In genomic region chr2:46225730-46226129, GRCh38 we compare ENCODE assay signal across 15 cellular contexts.
DNase-seq lines count a peak whose midpoint lies in the region; ATAC-seq, FAIRE-seq and TF ChIP-seq lines count a peak whose summit lies in the region.
"Had no signal": no experiment of that assay in that cellular context is flagged by ENCODE, and none has a peak within 500 bp of the region (broad histone marks: within the 10 kb centered on the region; RNA-seq: fewer than 3 reads in every experiment).

No MANE protein-coding gene starts in this region.

- no peak overlapping the region for H3K27ac ChIP-seq in HepG2 (ENCODE audit: extremely low read length, insufficient read depth, low read length)
- peak overlapping the region; percentile 54 for H3K27ac ChIP-seq in smooth muscle cell (ENCODE audit: low read depth)
- H3K27ac ChIP-seq: BLaER1, SK-N-MC had no signal

- no peaks in the 10 kb centered on the region for H3K9me3 Mint-ChIP-seq in HFFc6
- H3K9me3 Mint-ChIP-seq in activated T-cell treated with anti-CD3 and anti-CD28 coated beads, Interleukin-2, amount 50 U/mL, for 24 hours, result no peaks in the 10 kb centered on the region

- H3K9ac ChIP-seq in HepG2 (ENCODE audit: insufficient read depth, low read depth, low read length) (no peak overlapping the region), smooth muscle cell (ENCODE audit: low read depth) (no peak overlapping the region)
- H3K9ac ChIP-seq: BLaER1 had no signal

- H3K36me3 Mint-ChIP-seq in HFFc6 (ENCODE audit: low read depth), result peaks cover 9% of the 10 kb centered on the region; the same call in 1 of the 2 replicates
- H3K36me3 Mint-ChIP-seq in activated T-cell treated with anti-CD3 and anti-CD28 coated beads, Interleukin-2, amount 50 U/mL, for 24 hours (ENCODE audit: low read depth), result no peaks in the 10 kb centered on the region

- H3K4me2 ChIP-seq in HepG2 (ENCODE audit: low read depth, low read length) (no peak overlapping the region), smooth muscle cell (no peak overlapping the region)
- H3K4me2 ChIP-seq: BLaER1 had no signal

- in situ Hi-C loops in HepG2 (cut with HindIII; ENCODE audit: extremely low pct_ligation_motif_present, low pct_unique_long_range_greater_than_20kb), result no loop called here

- TF ChIP-seq EP300 in HepG2 (IDR thresholded peaks at IDR 0.05; ENCODE audit: low read depth in 2 of 2, low read length in 2 of 2), result no peak
- no peak for TF ChIP-seq EP300 in HepG2 (CRISPR knock-in tag; IDR thresholded peaks at IDR 0.05; ENCODE audit: borderline replicate concordance)

- H3K36me3 ChIP-seq in HepG2 (replicated peaks in 1 of 2; ENCODE audit: control insufficient read depth in 1 of 2, insufficient read depth in 2 of 2, low read length in 2 of 2) (no peaks in the 10 kb centered on the region), smooth muscle cell (ENCODE audit: low read depth) (no peaks in the 10 kb centered on the region)
- H3K36me3 ChIP-seq: BLaER1 had no signal

- H3K4me1 ChIP-seq in HepG2 (ENCODE audit: insufficient read depth, low read length), result peaks cover 47% of the 10 kb centered on the region
- peaks cover 4% of the 10 kb centered on the region for H3K4me1 ChIP-seq in smooth muscle cell (ENCODE audit: low read depth)

- H3F3A ChIP-seq in smooth muscle cell (ENCODE audit: low read depth), result no peaks in the 10 kb centered on the region

- H3K79me2 ChIP-seq in HepG2 (ENCODE audit: insufficient read depth, low read length) (no peaks in the 10 kb centered on the region), smooth muscle cell (ENCODE audit: low read depth) (no peaks in the 10 kb centered on the region)

- DNase-seq in HFFc6, result no peak
- DNase-seq in dermis blood vessel endothelial cell, result peak; percentile 62
- DNase-seq in HepG2 (ENCODE audit: low spot score), result peak; percentile 23
- no peak for DNase-seq in smooth muscle cell (lab: John Stamatoyannopoulos, UW; ENCODE audit: unreplicated experiment)
- no peak for DNase-seq in activated T-cell treated with anti-CD3 and anti-CD28 coated beads, Interleukin-2, amount 50 U/mL, for 24 hours
- no peak for DNase-seq in NCI-H2081 treated with DMSO at 0.1 percent for 48 hours (lab: John Stamatoyannopoulos, UW)
- DNase-seq in NK-92 treated with Interleukin-12 subunit alpha and Interleukin-12 subunit beta, amount 100 ng/mL, for 24 hours (lab: John Stamatoyannopoulos, UW), result no peak
- no peak for DNase-seq in COR-L47 (lab: John Stamatoyannopoulos, UW)
- DNase-seq: NCI-H1048, NCI-H146, NCI-H345 had no signal

- TF ChIP-seq CTCF in HFFc6 (IDR thresholded peaks at IDR 0.05) (no peak), HepG2 (CRISPR knock-in tag; IDR thresholded peaks at IDR 0.05) (no peak), smooth muscle cell (IDR thresholded peaks at IDR 0.05; ENCODE audit: borderline replicate concordance, insufficient read depth, poor library complexity, severe bottlenecking) (no peak)

- H3K4me3 Mint-ChIP-seq in HFFc6, result peak overlapping the region; percentile 6; the same call in 1 of the 2 replicates
- no peak overlapping the region for H3K4me3 Mint-ChIP-seq in activated T-cell treated with anti-CD3 and anti-CD28 coated beads, Interleukin-2, amount 50 U/mL, for 24 hours

- H3K27me3 Mint-ChIP-seq in HFFc6 (ENCODE audit: insufficient read depth), result peaks cover 18% of the 10 kb centered on the region; the same call in 1 of the 2 replicates
- peaks cover 17% of the 10 kb centered on the region for H3K27me3 Mint-ChIP-seq in activated T-cell treated with anti-CD3 and anti-CD28 coated beads, Interleukin-2, amount 50 U/mL, for 24 hours

- no peak for TF ChIP-seq POLR2A in HepG2 (IDR thresholded peaks at IDR 0.05; ENCODE audit: insufficient read depth in 1 of 2, low read depth in 2 of 2, low read length in 2 of 2)

- H3K9me3 ChIP-seq in HepG2 (ENCODE audit: low read length), result no peaks in the 10 kb centered on the region
- H3K9me3 ChIP-seq in smooth muscle cell (replicated peaks; ENCODE audit: low read depth), result no peaks in the 10 kb centered on the region

- CTCF ChIA-PET in HepG2 (lab: Yijun Ruan, JAX; ENCODE audit: low intra/inter-chr PET ratio, low total read pairs), result no interaction called here

- WGBS in HepG2 (ENCODE audit: low lambda C conversion rate), result 2% methylated on average over 1 of the region's 1 CpG
- 89% methylated on average over 1 of the region's 1 CpG for WGBS in smooth muscle cell (ENCODE audit: low lambda C conversion rate)

- ATAC-seq in HepG2, result no peak
- ATAC-seq: Panc1 had no signal

- FAIRE-seq in HepG2 (lab: Jason Lieb, UNC), result no peak
- FAIRE-seq: K562 had no signal

- H3K4me3 ChIP-seq in HepG2 (replicated peaks in 1 of 3; ENCODE audit: insufficient read depth in 1 of 3, low read depth in 2 of 3, low read length in 3 of 3) (no peak overlapping the region), smooth muscle cell (no peak overlapping the region)
- H3K4me3 ChIP-seq: BLaER1, K562, SK-N-MC had no signal

- no TSS peak for BruUV-seq in HepG2 (replicated peaks; lab: Mats Ljungman, UMichigan)

- H2AFZ ChIP-seq in HepG2 (ENCODE audit: low read length) (no peak overlapping the region), smooth muscle cell (ENCODE audit: low read depth) (no peak overlapping the region)

- H3K27ac Mint-ChIP-seq in HFFc6, result peak overlapping the region; percentile 2; the same call in 1 of the 2 replicates
- H3K27ac Mint-ChIP-seq in activated T-cell treated with anti-CD3 and anti-CD28 coated beads, Interleukin-2, amount 50 U/mL, for 24 hours, result no peak overlapping the region

- intact Hi-C loops in HepG2 (cut with micrococcal nuclease; ENCODE audit: unreplicated experiment), result loop anchor here (5.0 kb wide), 1 partner anchor 163 kb away; no protein-coding TSS in a partner anchor

- H3K27me3 ChIP-seq in HepG2 (ENCODE audit: control insufficient read depth in 1 of 2, insufficient read depth in 2 of 2, low read length in 2 of 2), result no peaks in the 10 kb centered on the region
- no peaks in the 10 kb centered on the region for H3K27me3 ChIP-seq in smooth muscle cell (ENCODE audit: low read depth)
- H3K27me3 ChIP-seq: BLaER1 had no signal

- H4K20me1 ChIP-seq in HepG2 (ENCODE audit: insufficient read depth, low read length) (no peaks in the 10 kb centered on the region), smooth muscle cell (ENCODE audit: low read depth) (no peaks in the 10 kb centered on the region)
- H4K20me1 ChIP-seq: BLaER1 had no signal

- TF ChIP-seq RAD21 in HepG2 (CRISPR knock-in tag; IDR thresholded peaks at IDR 0.05), result no peak

- peaks cover 27% of the 10 kb centered on the region for H3K4me1 Mint-ChIP-seq in HFFc6 (ENCODE audit: low read depth)
- peaks cover 69% of the 10 kb centered on the region for H3K4me1 Mint-ChIP-seq in activated T-cell treated with anti-CD3 and anti-CD28 coated beads, Interleukin-2, amount 50 U/mL, for 24 hours (ENCODE audit: low read depth)

- POLR2A ChIA-PET in HepG2 (lab: Yijun Ruan, JAX), result interaction anchor here (0.6 to 1.3 kb wide), 2 partner anchors 72 to 233 kb away, joined by 3 read pairs; partner anchors contain the start of gene EPAS1

TF ChIP-seq in HepG2, 621 proteins besides CTCF, POLR2A, EP300 and RAD21 (continues in another document):
- TF ChIP-seq NR2F6 (IDR thresholded peaks at IDR 0.05), result peak; percentile 38; the same call in 1 of the 2 replicates
- no peak for TF ChIP-seq NR2F6 (CRISPR knock-in tag; IDR thresholded peaks at IDR 0.05)
- TF ChIP-seq ZNF367 (CRISPR knock-in tag; IDR thresholded peaks at IDR 0.05; ENCODE audit: borderline replicate concordance), result no peak
- TF ChIP-seq NR2F2 (IDR thresholded peaks at IDR 0.05; ENCODE audit: borderline replicate concordance, low read depth), result 0 out of 2 replicates have a peak, but pooled peaks have one; percentile 39
- no peak for TF ChIP-seq PPARG (CRISPR knock-in tag; conservative IDR thresholded peaks at IDR 0.05)
- peak; percentile 55; the same call in 1 of the 2 replicates for TF ChIP-seq RCOR2 (CRISPR knock-in tag; IDR thresholded peaks at IDR 0.05)
- 0 out of 2 replicates have a peak, but pooled peaks have one; percentile 33 for TF ChIP-seq RXRB (CRISPR knock-in tag; IDR thresholded peaks at IDR 0.05; ENCODE audit: borderline replicate concordance)
- 0 out of 2 replicates have a peak, but pooled peaks have one; percentile 56 for TF ChIP-seq HMG20A (CRISPR knock-in tag; IDR thresholded peaks at IDR 0.05; ENCODE audit: borderline replicate concordance)
- peak; percentile 26; the same call in 1 of the 2 replicates for TF ChIP-seq HNF4A (CRISPR knock-in tag; IDR thresholded peaks at IDR 0.05)
- TF ChIP-seq NR2F1 (CRISPR knock-in tag; IDR thresholded peaks at IDR 0.05), result peak in 1 of 2 experiments; percentile 26; a peak in 1 of 4 replicates
- TF ChIP-seq REST (IDR thresholded peaks at IDR 0.05; ENCODE audit: borderline replicate concordance in 1 of 2, low read depth in 1 of 2, low read length in 2 of 2), result no peak

Comparison
In these comparisons a context has a peak if more than half of its experiments do, and no peak if none do; other contexts are left out.
1. DNase-seq: peak in dermis blood vessel endothelial cell (single experiment) and HepG2 (single experiment); none in HFFc6 (single experiment), smooth muscle cell (single experiment), activated T-cell treated with anti-CD3 and anti-CD28 coated beads, Interleukin-2, amount 50 U/mL, for 24 hours (single experiment), NCI-H2081 treated with DMSO at 0.1 percent for 48 hours (single experiment), NK-92 treated with Interleukin-12 subunit alpha and Interleukin-12 subunit beta, amount 100 ng/mL, for 24 hours (single experiment) and COR-L47 (single experiment).